ENCODE assay signal across 8 cellular contexts in genomic region chr6:52995079-52995912, GRCh38.
DNase-seq lines count a peak whose midpoint lies in the region; ATAC-seq and FAIRE-seq lines count a peak whose summit lies in the region.

Gene GSTA4, minus strand, starts transcription at chr6:52995284. Its CDS starts 1,041 bp downstream, at chr6:52994243.

- DNase-seq in AG08396 (ENCODE audit: low spot score) (peak; percentile 94), NCI-H345 (lab: John Stamatoyannopoulos, UW) (peak; percentile 96), cerebellar cortex (ENCODE audit: low spot score) (peak; percentile 99)
- DNase-seq in activated CD4-positive, CD25-positive, alpha-beta regulatory T cell treated with anti-CD3 and anti-CD28 coated beads, Interleukin-2, amount 50 U/mL, for 16 hours (ENCODE audit: low read depth, low spot score) = peak; percentile 83
- DNase-seq in stimulated activated CD4-positive, alpha-beta T cell treated with anti-CD3 and anti-CD28 coated beads, Interleukin-12 subunit alpha, Interleukin-12 subunit beta, amount 100 ng/mL, for 4 hours = peak; percentile 77

- peak; percentile 81 for FAIRE-seq in islet of Langerhans (lab: Jason Lieb, UNC)

- ATAC-seq in GM19023 (IDR thresholded peaks at IDR 0.05; ENCODE audit: unreplicated experiment) = peak; percentile 99
- peak; percentile 96 for ATAC-seq in HG03280 (IDR thresholded peaks at IDR 0.05; ENCODE audit: unreplicated experiment)

Comparison
In these comparisons a context has a peak if more than half of its experiments do, and no peak if none do; other contexts are left out.
1. Peak in every context shown above with its lines: DNase-seq and ATAC-seq.